In the genomic region with DNA sequence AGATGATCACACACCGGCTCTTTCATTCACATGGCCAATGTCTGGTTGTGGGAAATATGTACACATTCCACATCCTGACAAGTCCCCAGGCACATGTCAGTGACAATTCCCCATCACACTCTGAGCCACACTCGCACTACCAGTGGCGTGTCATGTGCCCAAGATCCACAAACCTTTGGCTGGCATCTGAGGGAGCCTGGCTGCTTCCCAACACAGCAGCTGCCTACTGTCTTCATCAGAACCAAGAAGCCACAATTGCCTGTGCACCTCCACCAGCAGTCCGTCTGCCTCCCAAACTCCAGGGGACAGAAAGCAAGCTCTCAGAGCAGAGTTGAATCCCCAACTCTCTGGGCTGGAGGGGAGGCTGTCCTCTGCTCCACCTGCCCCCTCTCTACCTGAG, we compare ENCODE assay signal across 4 cellular contexts. TPM values are rescaled to one million over a fixed set of nuclear protein-coding genes. Genes with fewer than 3 reads are reported as not detected.
"Had no signal": no experiment of that assay in that cellular context is flagged by ENCODE, and none has a peak within 500 bp of the region (broad histone marks: within the 10 kb centered on the region; RNA-seq: fewer than 3 reads in every experiment).

No MANE protein-coding gene starts in this region.

RNA-seq across cellular contexts. Expression of gene SYT15, which starts 6.2 kb away (rescaled TPM):
- total RNA-seq: epithelial cell of proximal tubule had no signal

RNA-seq across cellular contexts. Expression of gene GPRIN2, which starts 16.3 kb away (rescaled TPM):
- total RNA-seq: natural killer cell treated with Interleukin-12 subunit alpha and Interleukin-12 subunit beta and Interleukin-15 and Interleukin-18, amount 100 ng/mL, for 72 hours; psoas muscle had no signal
- polyA plus RNA-seq: immature natural killer cell, psoas muscle had no signal
